ENCODE assay signal across 9 cellular contexts in the genomic region with DNA sequence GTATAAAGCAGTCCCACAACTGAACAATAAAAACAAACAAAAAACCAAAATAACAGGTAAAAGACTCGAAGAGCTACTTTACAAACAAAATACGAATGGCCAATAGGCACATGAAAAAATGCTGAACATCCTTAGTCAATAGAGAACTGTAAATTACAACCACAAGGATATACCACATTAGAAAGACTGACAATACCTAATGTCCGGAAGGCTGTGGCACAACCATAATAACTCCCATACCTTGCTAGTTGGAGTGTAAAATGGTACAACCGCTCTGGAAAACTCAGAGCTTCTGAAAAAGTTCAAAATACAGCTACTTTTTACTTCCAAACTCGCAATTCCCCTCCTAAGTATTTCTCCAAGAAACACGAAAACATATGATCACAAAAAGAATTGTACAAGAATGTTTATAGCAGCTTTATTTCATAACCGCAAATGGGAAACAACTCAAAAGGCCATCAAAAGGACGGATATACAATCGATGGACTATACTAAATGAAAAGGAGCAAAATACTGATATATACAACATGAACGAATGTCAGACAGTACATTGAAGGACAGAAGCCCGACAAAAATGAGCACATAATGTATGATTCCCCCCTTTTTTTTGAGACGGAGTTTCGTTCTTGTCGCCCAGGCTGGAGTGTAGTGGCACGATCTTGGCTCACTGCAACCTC. TPM values are rescaled to one million over a fixed set of nuclear protein-coding genes. Genes with fewer than 3 reads are reported as not detected.
A peak's percentile ranks its signal among the peaks of the same experiment; 100 is the strongest.
DNase-seq lines count a peak whose midpoint lies in the region; ATAC-seq and TF ChIP-seq lines count a peak whose summit lies in the region.
"Had no signal": no experiment of that assay in that cellular context is flagged by ENCODE, and none has a peak within 500 bp of the region (broad histone marks: within the 10 kb centered on the region; RNA-seq: fewer than 3 reads in every experiment).

No MANE protein-coding gene starts in this region.

- peaks cover 7 to 10% of the 10 kb centered on the region in 2 experiments; a peak in 2 of 3 replicates for H3K36me3 ChIP-seq in HEK293 (ENCODE audit: control insufficient read depth in 2 of 2, insufficient read depth in 1 of 2, low read length in 2 of 2)
- no peaks in the 10 kb centered on the region for H3K36me3 ChIP-seq in smooth muscle cell (ENCODE audit: low read depth)

- no peak overlapping the region for H2AFZ ChIP-seq in smooth muscle cell (ENCODE audit: low read depth)

- H3K27ac Mint-ChIP-seq in activated B cell treated with CpG ODN at 0.5 μM for 24 hours = peak overlapping the region; percentile 99

- no peaks in the 10 kb centered on the region for H3K9me3 Mint-ChIP-seq in activated B cell treated with CpG ODN at 0.5 μM for 24 hours

- CTCF ChIA-PET in HEK293 (lab: Yijun Ruan, JAX) = interaction anchor here (0.6 to 9.3 kb wide), 11 partner anchors 12 to 639 kb away, joined by 3 to 207 read pairs (median 4); partner anchors contain the start of gene SHBG
- CTCF ChIA-PET in activated B cell treated with CpG ODN at 0.5 μM for 24 hours (lab: Charles Lee) = interaction anchor here (0.8 to 3.8 kb wide), 2 partner anchors 95 to 124 kb away, joined by 5 to 17 read pairs; partner anchors contain the start of genes SENP3 and SOX15

- H3K27me3 ChIP-seq in right cardiac atrium (ENCODE audit: control insufficient read depth, insufficient read depth) (no peaks in the 10 kb centered on the region), smooth muscle cell (ENCODE audit: low read depth) (no peaks in the 10 kb centered on the region)

- DNase-seq in activated B cell treated with CpG ODN at 0.5 μM for 24 hours (no peak), right cardiac atrium (no peak), smooth muscle cell (lab: John Stamatoyannopoulos, UW; ENCODE audit: unreplicated experiment) (no peak), SW 1271 (lab: John Stamatoyannopoulos, UW) (no peak), NCI-H2196 (lab: John Stamatoyannopoulos, UW; ENCODE audit: unreplicated experiment) (no peak)
- DNase-seq in stimulated activated CD4-positive, alpha-beta T cell treated with anti-CD3 and anti-CD28 coated beads, Interleukin-2, amount 100 ng/mL, for 24 hours = no peak
- DNase-seq: KBM-7 had no signal

- peaks cover 32% of the 10 kb centered on the region for H3K36me3 Mint-ChIP-seq in activated B cell treated with CpG ODN at 0.5 μM for 24 hours (ENCODE audit: low read depth)

- POLR2A ChIA-PET in HEK293 (lab: Yijun Ruan, JAX) = interaction anchor here (0.6 to 6.2 kb wide), 12 partner anchors 11 to 382 kb away, joined by 4 to 215 read pairs (median 33); partner anchors contain the start of genes ATP1B2, CD68, EFNB3 and FXR2
- POLR2A ChIA-PET in activated B cell treated with CpG ODN at 0.5 μM for 24 hours (lab: Charles Lee) = interaction anchor here (1.0 to 5.9 kb wide), 21 partner anchors 18 to 563 kb away, joined by 3 to 109 read pairs (median 21); partner anchors contain the start of genes CD68, CNTROB, CTC1 and CYB5D1

- TF ChIP-seq CTCF in HEK293 (tag by site-specific recombination; IDR thresholded peaks at IDR 0.05) = no peak
- TF ChIP-seq CTCF in activated B cell treated with CpG ODN at 0.5 μM for 24 hours (IDR thresholded peaks at IDR 0.05) = no peak
- TF ChIP-seq CTCF in smooth muscle cell (IDR thresholded peaks at IDR 0.05; ENCODE audit: borderline replicate concordance, insufficient read depth, poor library complexity, severe bottlenecking) = no peak

- H3K27ac ChIP-seq in HEK293 (ENCODE audit: extremely low read depth, low read depth, low read length) (peak overlapping the region; percentile 96), right cardiac atrium (ENCODE audit: low read length) (peak overlapping the region; percentile 89), smooth muscle cell (ENCODE audit: low read depth) (peak overlapping the region; percentile 98)

- H3K79me2 ChIP-seq in smooth muscle cell (ENCODE audit: low read depth) = peaks cover 56% of the 10 kb centered on the region

- peaks cover 8% of the 10 kb centered on the region for H4K20me1 ChIP-seq in smooth muscle cell (ENCODE audit: low read depth)

- H3K4me2 ChIP-seq in smooth muscle cell = peak overlapping the region; percentile 93

- H3K9me3 ChIP-seq in HEK293 (ENCODE audit: control insufficient read depth, insufficient read depth, low read depth, low read length) (no peaks in the 10 kb centered on the region), right cardiac atrium (ENCODE audit: control insufficient read depth, low read length) (no peaks in the 10 kb centered on the region), smooth muscle cell (replicated peaks; ENCODE audit: low read depth) (no peaks in the 10 kb centered on the region)

- ATAC-seq in activated B cell treated with CpG ODN at 0.5 μM for 24 hours (ENCODE audit: low read depth) (no peak), right cardiac atrium (no peak), GM18909 (IDR thresholded peaks at IDR 0.05; ENCODE audit: poor library complexity, unreplicated experiment) (no peak)

- peak overlapping the region; percentile 97 for H3K4me3 Mint-ChIP-seq in activated B cell treated with CpG ODN at 0.5 μM for 24 hours

- WGBS in right cardiac atrium = 64% methylated on average over 15 of the region's 15 CpGs
- WGBS in smooth muscle cell (ENCODE audit: low lambda C conversion rate) = 77% methylated on average over 15 of the region's 15 CpGs

- intact Hi-C loops in activated B cell treated with CpG ODN at 0.5 μM for 24 hours (cut with micrococcal nuclease) = loop anchor here (5.0 to 10.0 kb wide), 3 partner anchors 448 to 540 kb away; partner anchors contain the start of genes PER1 and PHF23
- intact Hi-C loops in right cardiac atrium (cut with DNase I) = loop anchor here (5.0 to 10.0 kb wide), 3 partner anchors 50 to 100 kb away; partner anchors contain the start of genes SHBG (in 4 of the 4) and MPDU1 (in 1 of the 4)

- peaks cover 19% of the 10 kb centered on the region for H3F3A ChIP-seq in smooth muscle cell (ENCODE audit: low read depth)

- peak overlapping the region; percentile 98 for H3K9ac ChIP-seq in smooth muscle cell (ENCODE audit: low read depth)

- H3K27me3 Mint-ChIP-seq in activated B cell treated with CpG ODN at 0.5 μM for 24 hours = no peaks in the 10 kb centered on the region

- H3K4me3 ChIP-seq in HEK293 (ENCODE audit: low read depth, low read length) = peak overlapping the region; percentile 93
- peak overlapping the region; percentile 100 for H3K4me3 ChIP-seq in right cardiac atrium (ENCODE audit: low read length)
- H3K4me3 ChIP-seq in smooth muscle cell = peak overlapping the region; percentile 91

- H3K4me1 ChIP-seq in HEK293 (ENCODE audit: control insufficient read depth, insufficient read depth, low read length) = peaks cover 13% of the 10 kb centered on the region
- H3K4me1 ChIP-seq in right cardiac atrium (ENCODE audit: control insufficient read depth, insufficient read depth, low read length) = no peaks in the 10 kb centered on the region
- H3K4me1 ChIP-seq in smooth muscle cell (ENCODE audit: low read depth) = peaks cover 23% of the 10 kb centered on the region

- peaks cover 52% of the 10 kb centered on the region for H3K4me1 Mint-ChIP-seq in activated B cell treated with CpG ODN at 0.5 μM for 24 hours

TF ChIP-seq in HEK293, 187 proteins besides CTCF, POLR2A, EP300 and RAD21 (continues in another document):
- TF ChIP-seq PRDM10 (tag by site-specific recombination; IDR thresholded peaks at IDR 0.05) = peak; percentile 86

RNA-seq across cellular contexts. Expression of gene TP53, which starts 2.3 kb away (rescaled TPM):
- total RNA-seq in activated B cell treated with CpG ODN at 0.5 μM for 24 hours (217 and 220 TPM in 2 replicates), right cardiac atrium (10 to 100 TPM; 13.2 to 16.3 (median 14.2) TPM), smooth muscle cell (25.4 and 55.1 TPM in 2 replicates)
- polyA plus RNA-seq in right cardiac atrium (6.1 TPM), smooth muscle cell (21.1 and 27.6 TPM in 2 replicates)

RNA-seq across cellular contexts. Expression of gene WRAP53, which starts 3.3 kb away (rescaled TPM):
- total RNA-seq in activated B cell treated with CpG ODN at 0.5 μM for 24 hours (17.1 and 17.6 TPM in 2 replicates), right cardiac atrium (1 to 10 TPM; 4.0 to 6.3 (median 4.9) TPM), smooth muscle cell (8.2 and 8.9 TPM in 2 replicates)
- polyA plus RNA-seq in right cardiac atrium (5.1 TPM), smooth muscle cell (17.1 and 18.9 TPM in 2 replicates)

RNA-seq across cellular contexts. Expression of gene EFNB3, which starts 20.0 kb away (rescaled TPM):
- not detected in 2 replicates for total RNA-seq in activated B cell treated with CpG ODN at 0.5 μM for 24 hours
- total RNA-seq in right cardiac atrium = under 1 TPM; 0.31 to 0.97 (median 0.54) TPM
- 0.59 TPM for polyA plus RNA-seq in right cardiac atrium
- total RNA-seq in smooth muscle cell = 4.8 and 8.1 TPM in 2 replicates
- 6.2 and 6.7 TPM in 2 replicates for polyA plus RNA-seq in smooth muscle cell

RNA-seq across cellular contexts. Expression of gene DNAH2, which starts 32.5 kb away (rescaled TPM):
- total RNA-seq in activated B cell treated with CpG ODN at 0.5 μM for 24 hours (not detected in 2 replicates), right cardiac atrium (under 1 TPM in 3 of 4 donors, not detected in 1; 0.03 to 0.22 (median 0.06) TPM), smooth muscle cell (0.49 TPM in 1 of 2 replicates, not detected in the other)
- polyA plus RNA-seq in right cardiac atrium (0.11 TPM), smooth muscle cell (not detected in 2 replicates)

RNA-seq across cellular contexts. Expression of gene ATP1B2, which starts 34.3 kb away (rescaled TPM):
- total RNA-seq in activated B cell treated with CpG ODN at 0.5 μM for 24 hours (not detected in 2 replicates), right cardiac atrium (10 to 100 TPM in 1 of 4 donors, 1 to 10 TPM in 3; 3.1 to 10.2 (median 5.3) TPM), smooth muscle cell (0.27 and 0.85 TPM in 2 replicates)
- polyA plus RNA-seq in right cardiac atrium (2.8 TPM), smooth muscle cell (4.1 and 4.4 TPM in 2 replicates)
